Comparison of ENCODE assay signal across 21 cellular contexts in the genomic region with DNA sequence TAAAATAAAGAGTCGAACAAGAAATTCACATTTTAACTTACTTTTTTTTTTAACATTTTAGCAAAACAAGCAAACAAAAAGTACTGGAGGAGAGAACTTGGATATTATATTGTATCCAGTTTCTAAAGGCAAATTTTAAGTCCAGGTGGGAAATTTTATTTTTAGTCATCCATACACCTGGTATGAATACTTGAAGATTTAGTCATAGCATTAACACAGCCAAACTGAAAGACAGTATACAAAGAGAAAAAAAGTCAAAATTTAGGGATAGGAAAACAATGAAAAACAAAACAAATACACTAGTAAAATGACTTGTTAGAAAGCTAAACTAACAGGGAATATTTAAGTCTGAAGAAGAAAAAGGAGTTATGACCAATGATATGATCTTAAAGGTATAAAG.
"Had no signal": no experiment of that assay in that cellular context is flagged by ENCODE, and none has a peak within 500 bp of the region (broad histone marks: within the 10 kb centered on the region; RNA-seq: fewer than 3 reads in every experiment).

No MANE protein-coding gene starts in this region.

- ATAC-seq: heart left ventricle; left colon; left ventricle myocardium superior; naive thymus-derived CD4-positive, alpha-beta T cell; psoas muscle; sciatic nerve; stimulated activated naive B cell treated with anti-CD40 and anti-IgM and Interleukin-4, amounts not matched to agents 10 μg/mL and 1 μg/mL and 100 μg/mL, for 72 hours; stimulated activated naive CD8-positive, alpha-beta T cell treated with anti-CD3 and anti-CD28 coated beads, Interleukin-15, amount 100 ng/mL, for 72 hours; upper lobe of right lung had no signal

- FAIRE-seq: frontal cortex had no signal

- H3K9me3 ChIP-seq: colonic mucosa, heart left ventricle, psoas muscle, testis, upper lobe of right lung, vagina had no signal

- H3K36me3 Mint-ChIP-seq: naive thymus-derived CD4-positive, alpha-beta T cell; stimulated activated naive B cell treated with anti-CD40 and anti-IgM and Interleukin-4, amounts not matched to agents 10 μg/mL and 1 μg/mL and 100 μg/mL, for 72 hours had no signal

- H3K4me1 ChIP-seq: colonic mucosa, psoas muscle, testis, upper lobe of right lung, vagina had no signal

- H3K4me3 ChIP-seq: colonic mucosa, heart left ventricle, psoas muscle, testis, tibial nerve, upper lobe of right lung, vagina had no signal

- H3K4me3 Mint-ChIP-seq: naive thymus-derived CD4-positive, alpha-beta T cell; nephron progenitor cell; stimulated activated naive B cell treated with anti-CD40 and anti-IgM and Interleukin-4, amounts not matched to agents 10 μg/mL and 1 μg/mL and 100 μg/mL, for 72 hours; stimulated activated naive CD8-positive, alpha-beta T cell treated with anti-CD3 and anti-CD28 coated beads, Interleukin-15, amount 100 ng/mL, for 72 hours had no signal

- H3K27me3 Mint-ChIP-seq: naive thymus-derived CD4-positive, alpha-beta T cell; stimulated activated naive B cell treated with anti-CD40 and anti-IgM and Interleukin-4, amounts not matched to agents 10 μg/mL and 1 μg/mL and 100 μg/mL, for 72 hours; stimulated activated naive CD8-positive, alpha-beta T cell treated with anti-CD3 and anti-CD28 coated beads, Interleukin-15, amount 100 ng/mL, for 72 hours had no signal

- H3K27me3 ChIP-seq: colonic mucosa, heart left ventricle, testis, tibial nerve, upper lobe of right lung, vagina had no signal

- H3K4me1 Mint-ChIP-seq: naive thymus-derived CD4-positive, alpha-beta T cell; nephron progenitor cell; stimulated activated naive B cell treated with anti-CD40 and anti-IgM and Interleukin-4, amounts not matched to agents 10 μg/mL and 1 μg/mL and 100 μg/mL, for 72 hours; stimulated activated naive CD8-positive, alpha-beta T cell treated with anti-CD3 and anti-CD28 coated beads, Interleukin-15, amount 100 ng/mL, for 72 hours had no signal

- H3K9me3 Mint-ChIP-seq: naive thymus-derived CD4-positive, alpha-beta T cell had no signal

- H3K27ac Mint-ChIP-seq: nephron progenitor cell; stimulated activated naive B cell treated with anti-CD40 and anti-IgM and Interleukin-4, amounts not matched to agents 10 μg/mL and 1 μg/mL and 100 μg/mL, for 72 hours; stimulated activated naive CD8-positive, alpha-beta T cell treated with anti-CD3 and anti-CD28 coated beads, Interleukin-15, amount 100 ng/mL, for 72 hours had no signal

- H3K27ac ChIP-seq: colonic mucosa, heart left ventricle, psoas muscle, testis, tibial nerve, upper lobe of right lung, vagina had no signal

- DNase-seq: colonic mucosa; dermis blood vessel endothelial cell; heart left ventricle; hypothalamus; islet precursor cell; left colon; left ventricle myocardium superior; naive thymus-derived CD4-positive, alpha-beta T cell; nephron progenitor cell; psoas muscle; retina; stimulated activated CD4-positive, alpha-beta T cell treated with anti-CD3 and anti-CD28 coated beads, Interleukin-2, amount 100 ng/mL, for 24 hours; stimulated activated CD4-positive, alpha-beta T cell treated with anti-CD3 and anti-CD28 coated beads, Interleukin-4, amount 100 ng/mL, for 4 hours; stimulated activated naive B cell treated with anti-CD40 and anti-IgM and Interleukin-4, amounts not matched to agents 10 μg/mL and 1 μg/mL and 100 μg/mL, for 72 hours; stimulated activated naive CD8-positive, alpha-beta T cell treated with anti-CD3 and anti-CD28 coated beads, Interleukin-15, amount 100 ng/mL, for 72 hours; testis; upper lobe of right lung had no signal

- H3K36me3 ChIP-seq: colonic mucosa, upper lobe of right lung, vagina had no signal
